In the genomic region with DNA sequence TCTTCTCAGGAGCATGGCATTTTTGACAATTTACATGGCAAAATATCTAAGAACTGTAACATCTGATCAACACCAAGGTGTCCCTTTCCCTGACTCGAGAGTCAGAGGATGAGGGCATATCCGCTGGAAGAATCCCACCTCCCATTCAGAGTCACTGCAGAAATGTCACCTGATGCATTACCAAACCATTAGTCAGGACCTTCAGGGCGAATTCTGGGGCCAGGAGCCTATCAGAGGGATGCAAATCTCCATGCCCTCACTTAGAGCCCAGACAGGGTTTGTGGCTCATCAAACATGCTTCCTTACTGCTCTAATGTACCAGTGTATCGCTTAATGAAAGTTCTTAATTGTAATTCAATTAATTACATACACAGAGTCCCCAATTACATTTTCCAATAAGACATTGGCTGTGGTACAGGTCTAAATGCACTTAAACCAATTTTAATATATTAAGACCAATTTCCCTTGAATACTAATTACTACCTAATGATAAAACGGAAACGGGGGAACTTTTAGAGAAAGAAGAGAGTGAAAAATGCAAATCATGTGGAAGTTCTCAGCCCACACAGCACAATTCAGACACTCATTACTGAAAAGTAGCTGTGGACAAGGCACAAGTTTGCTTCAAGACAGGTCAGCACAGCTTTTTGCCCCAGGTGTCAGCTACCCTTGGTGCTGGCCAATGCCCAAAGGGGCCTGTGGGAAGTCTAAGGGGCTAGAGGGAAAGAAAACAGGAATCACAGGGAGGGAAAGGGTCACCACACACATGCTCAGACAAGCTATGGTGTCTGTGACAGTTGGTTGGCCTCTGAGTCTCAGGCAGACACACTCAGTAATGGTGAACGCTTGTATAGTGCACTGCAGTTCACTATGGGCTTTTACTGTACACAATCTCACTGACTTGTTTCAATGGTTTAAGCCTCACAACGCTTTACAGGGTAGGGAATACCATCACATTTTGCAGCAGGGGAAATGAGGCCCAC, we compare ENCODE assay signal across 2 cellular contexts.
TF ChIP-seq lines count a peak whose summit lies in the region.

No MANE protein-coding gene starts in this region.

TF ChIP-seq in WTC11, 78 proteins besides CTCF, POLR2A, EP300 and RAD21 (continued from another document):
- TF ChIP-seq, protein P1, sequence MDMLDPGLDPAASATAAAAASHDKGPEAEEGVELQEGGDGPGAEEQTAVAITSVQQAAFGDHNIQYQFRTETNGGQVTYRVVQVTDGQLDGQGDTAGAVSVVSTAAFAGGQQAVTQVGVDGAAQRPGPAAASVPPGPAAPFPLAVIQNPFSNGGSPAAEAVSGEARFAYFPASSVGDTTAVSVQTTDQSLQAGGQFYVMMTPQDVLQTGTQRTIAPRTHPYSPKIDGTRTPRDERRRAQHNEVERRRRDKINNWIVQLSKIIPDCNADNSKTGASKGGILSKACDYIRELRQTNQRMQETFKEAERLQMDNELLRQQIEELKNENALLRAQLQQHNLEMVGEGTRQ (CRISPR knock-in tag; IDR thresholded peaks at IDR 0.05), result 0 out of 2 replicates have a peak, but pooled peaks have one; percentile 13
- no peak for TF ChIP-seq FOXJ3 (CRISPR knock-in tag; IDR thresholded peaks at IDR 0.05; ENCODE audit: borderline replicate concordance)
- TF ChIP-seq TCF7 (CRISPR knock-in tag; IDR thresholded peaks at IDR 0.05; ENCODE audit: low read depth), result no peak
- TF ChIP-seq, protein P2, sequence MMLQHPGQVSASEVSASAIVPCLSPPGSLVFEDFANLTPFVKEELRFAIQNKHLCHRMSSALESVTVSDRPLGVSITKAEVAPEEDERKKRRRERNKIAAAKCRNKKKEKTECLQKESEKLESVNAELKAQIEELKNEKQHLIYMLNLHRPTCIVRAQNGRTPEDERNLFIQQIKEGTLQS (CRISPR knock-in tag; conservative IDR thresholded peaks at IDR 0.05), result no peak
- TF ChIP-seq, protein P3, sequence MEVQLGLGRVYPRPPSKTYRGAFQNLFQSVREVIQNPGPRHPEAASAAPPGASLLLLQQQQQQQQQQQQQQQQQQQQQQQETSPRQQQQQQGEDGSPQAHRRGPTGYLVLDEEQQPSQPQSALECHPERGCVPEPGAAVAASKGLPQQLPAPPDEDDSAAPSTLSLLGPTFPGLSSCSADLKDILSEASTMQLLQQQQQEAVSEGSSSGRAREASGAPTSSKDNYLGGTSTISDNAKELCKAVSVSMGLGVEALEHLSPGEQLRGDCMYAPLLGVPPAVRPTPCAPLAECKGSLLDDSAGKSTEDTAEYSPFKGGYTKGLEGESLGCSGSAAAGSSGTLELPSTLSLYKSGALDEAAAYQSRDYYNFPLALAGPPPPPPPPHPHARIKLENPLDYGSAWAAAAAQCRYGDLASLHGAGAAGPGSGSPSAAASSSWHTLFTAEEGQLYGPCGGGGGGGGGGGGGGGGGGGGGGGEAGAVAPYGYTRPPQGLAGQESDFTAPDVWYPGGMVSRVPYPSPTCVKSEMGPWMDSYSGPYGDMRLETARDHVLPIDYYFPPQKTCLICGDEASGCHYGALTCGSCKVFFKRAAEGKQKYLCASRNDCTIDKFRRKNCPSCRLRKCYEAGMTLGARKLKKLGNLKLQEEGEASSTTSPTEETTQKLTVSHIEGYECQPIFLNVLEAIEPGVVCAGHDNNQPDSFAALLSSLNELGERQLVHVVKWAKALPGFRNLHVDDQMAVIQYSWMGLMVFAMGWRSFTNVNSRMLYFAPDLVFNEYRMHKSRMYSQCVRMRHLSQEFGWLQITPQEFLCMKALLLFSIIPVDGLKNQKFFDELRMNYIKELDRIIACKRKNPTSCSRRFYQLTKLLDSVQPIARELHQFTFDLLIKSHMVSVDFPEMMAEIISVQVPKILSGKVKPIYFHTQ (CRISPR knock-in tag; IDR thresholded peaks at IDR 0.05), result no peak

TF ChIP-seq in SK-N-SH treated with all-trans-retinoic acid at 6 μM for 48 hours, 23 proteins besides CTCF, POLR2A, EP300 and RAD21 (continued from another document):
- TF ChIP-seq, protein P4, sequence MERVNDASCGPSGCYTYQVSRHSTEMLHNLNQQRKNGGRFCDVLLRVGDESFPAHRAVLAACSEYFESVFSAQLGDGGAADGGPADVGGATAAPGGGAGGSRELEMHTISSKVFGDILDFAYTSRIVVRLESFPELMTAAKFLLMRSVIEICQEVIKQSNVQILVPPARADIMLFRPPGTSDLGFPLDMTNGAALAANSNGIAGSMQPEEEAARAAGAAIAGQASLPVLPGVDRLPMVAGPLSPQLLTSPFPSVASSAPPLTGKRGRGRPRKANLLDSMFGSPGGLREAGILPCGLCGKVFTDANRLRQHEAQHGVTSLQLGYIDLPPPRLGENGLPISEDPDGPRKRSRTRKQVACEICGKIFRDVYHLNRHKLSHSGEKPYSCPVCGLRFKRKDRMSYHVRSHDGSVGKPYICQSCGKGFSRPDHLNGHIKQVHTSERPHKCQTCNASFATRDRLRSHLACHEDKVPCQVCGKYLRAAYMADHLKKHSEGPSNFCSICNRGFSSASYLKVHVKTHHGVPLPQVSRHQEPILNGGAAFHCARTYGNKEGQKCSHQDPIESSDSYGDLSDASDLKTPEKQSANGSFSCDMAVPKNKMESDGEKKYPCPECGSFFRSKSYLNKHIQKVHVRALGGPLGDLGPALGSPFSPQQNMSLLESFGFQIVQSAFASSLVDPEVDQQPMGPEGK (CRISPR knock-in tag; IDR thresholded peaks at IDR 0.05; ENCODE audit: borderline replicate concordance), result no peak
